Comparison of ENCODE assay signal across 17 cellular contexts in genomic region chr12:104439137-104439536, GRCh38. TPM values are rescaled to one million over a fixed set of nuclear protein-coding genes. Genes with fewer than 3 reads are reported as not detected.
DNase-seq lines count a peak whose midpoint lies in the region; FAIRE-seq lines count a peak whose summit lies in the region.
"Had no signal": no experiment of that assay in that cellular context is flagged by ENCODE, and none has a peak within 500 bp of the region (broad histone marks: within the 10 kb centered on the region; RNA-seq: fewer than 3 reads in every experiment).

No MANE protein-coding gene starts in this region.

- H3K4me3 ChIP-seq in SJCRH30 (no peak overlapping the region), small intestine (ENCODE audit: low read depth in 1 of 2, low read length in 2 of 2) (no peak overlapping the region)
- H3K4me3 ChIP-seq: BLaER1 had no signal

- no peaks in the 10 kb centered on the region for H3K27me3 ChIP-seq in SJCRH30
- H3K27me3 ChIP-seq in small intestine (ENCODE audit: control insufficient read depth in 2 of 2, insufficient read depth in 2 of 2, low read length in 2 of 2): peaks cover 0 to 3% of the 10 kb centered on the region in 2 donors
- H3K27me3 ChIP-seq: BLaER1 had no signal

- H3K4me1 ChIP-seq in SJCRH30 (no peaks in the 10 kb centered on the region), small intestine (ENCODE audit: control insufficient read depth in 2 of 2, insufficient read depth in 1 of 2, low read depth in 1 of 2, low read length in 1 of 2) (no peaks in the 10 kb centered on the region)

- H3K9me3 ChIP-seq in SJCRH30 (replicated peaks) (no peaks in the 10 kb centered on the region), small intestine (ENCODE audit: control insufficient read depth, low read depth) (no peaks in the 10 kb centered on the region)
- H3K9me3 ChIP-seq: BLaER1 had no signal

- DNase-seq in NCI-H1105 (lab: John Stamatoyannopoulos, UW) (peak; percentile 78), NCI-H2107 (lab: John Stamatoyannopoulos, UW) (peak; percentile 16), SJCRH30 (peak; percentile 7 to 25), small intestine (peak; percentile 66), COLO829 (ENCODE audit: low spot score) (no peak), HuH-7 (ENCODE audit: low spot score) (no peak), mesenteric fat pad (ENCODE audit: low spot score) (no peak)
- DNase-seq: AML-193; Calu3; CD8-positive, alpha-beta memory T cell; DMS 273 treated with DMSO at 0.1 percent for 48 hours; GOT3; H9; KBM-7 had no signal

- H3K27ac ChIP-seq in SJCRH30 (no peak overlapping the region), small intestine (ENCODE audit: low read depth in 1 of 2, low read length in 1 of 2) (no peak overlapping the region)
- H3K27ac ChIP-seq: BLaER1 had no signal

- H3K36me3 ChIP-seq in SJCRH30 (no peaks in the 10 kb centered on the region), small intestine (ENCODE audit: control insufficient read depth in 2 of 2, insufficient read depth in 2 of 2, low read length in 2 of 2) (no peaks in the 10 kb centered on the region)
- H3K36me3 ChIP-seq: BLaER1 had no signal

- 29 to 73% (median 57%) methylated on average over 12 of the region's 12 CpGs for WGBS in small intestine, 3 donors

- no peak for FAIRE-seq in small intestine (lab: Jason Lieb, UNC)
- FAIRE-seq: HepG2, HTR-8/SVneo had no signal

RNA-seq across cellular contexts. Expression of gene CHST11, which starts 17.6 kb away (rescaled TPM):
- 31.8 and 37.0 TPM in 2 replicates for total RNA-seq in SJCRH30 (2014; rRNA removed; shearing (Covaris generic))
- polyA plus RNA-seq in small intestine: 1 to 10 TPM in 2 of 3 donors, under 1 TPM in 1; 0.89 to 2.9 (median 1.1) TPM
- total RNA-seq in mesenteric fat pad: 15.4 TPM
- total RNA-seq: HepG2 had no signal

Comparison
In these comparisons a context has a peak if more than half of its experiments do, and no peak if none do; other contexts are left out.
1. DNase-seq: peak in NCI-H1105 (single experiment), NCI-H2107 (single experiment), SJCRH30 (2 of 2) and small intestine (single experiment); none in COLO829 (single experiment), HuH-7 (single experiment) and mesenteric fat pad (single experiment).